ENCODE assay signal across 1 cellular context in the genomic region with DNA sequence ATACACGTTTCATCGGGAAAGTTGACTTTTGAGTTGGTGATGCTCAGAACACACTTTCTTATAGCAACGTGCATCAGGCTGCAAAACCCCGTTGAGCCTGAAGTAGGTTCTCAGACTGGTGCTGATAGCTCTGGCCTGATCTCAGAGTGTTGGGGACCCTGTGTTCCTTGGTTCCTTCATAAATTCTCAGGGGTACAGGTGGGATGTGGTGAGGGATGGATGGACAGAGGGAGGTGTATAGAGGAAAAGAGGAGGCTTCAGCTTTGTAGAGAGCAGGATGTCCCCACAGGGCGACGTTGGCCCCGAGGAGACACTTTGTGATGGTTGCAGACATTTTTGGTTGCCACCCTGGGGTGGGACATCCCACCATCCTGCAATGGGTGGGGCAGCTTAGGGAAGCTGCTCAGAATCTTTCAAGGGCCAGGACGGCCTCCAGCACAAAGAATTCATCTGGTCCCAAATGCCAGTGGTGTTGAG.
TF ChIP-seq lines count a peak whose summit lies in the region.

No MANE protein-coding gene starts in this region.

TF ChIP-seq in GM12878, 131 proteins besides CTCF, POLR2A, EP300 and RAD21:
- TF ChIP-seq SPI1 (IDR thresholded peaks at IDR 0.05; ENCODE audit: borderline replicate concordance, insufficient read depth, low read depth, low read length) (no peak), HCFC1 (IDR thresholded peaks at IDR 0.05; ENCODE audit: low read length) (no peak), FOXM1 (IDR thresholded peaks at IDR 0.05; ENCODE audit: low read depth, low read length) (no peak), ZSCAN29 (IDR thresholded peaks at IDR 0.05) (no peak), NRF1 (conservative IDR thresholded peaks at IDR 0.05; ENCODE audit: low read depth, low read length) (no peak), STAT3 (IDR thresholded peaks at IDR 0.05; ENCODE audit: low read depth, low read length) (no peak), TARDBP (IDR thresholded peaks at IDR 0.05; ENCODE audit: borderline replicate concordance) (no peak), JUND (IDR thresholded peaks at IDR 0.05; ENCODE audit: low read depth, low read length) (no peak), YBX1 (IDR thresholded peaks at IDR 0.05) (no peak), BACH1 (IDR thresholded peaks at IDR 0.05; ENCODE audit: borderline replicate concordance) (no peak), TBL1XR1 (IDR thresholded peaks at IDR 0.05; ENCODE audit: low read depth, low read length) (no peak), HDGF (IDR thresholded peaks at IDR 0.05) (no peak), RUNX3 (IDR thresholded peaks at IDR 0.05; ENCODE audit: low read length) (no peak)
- TF ChIP-seq, protein P1, sequence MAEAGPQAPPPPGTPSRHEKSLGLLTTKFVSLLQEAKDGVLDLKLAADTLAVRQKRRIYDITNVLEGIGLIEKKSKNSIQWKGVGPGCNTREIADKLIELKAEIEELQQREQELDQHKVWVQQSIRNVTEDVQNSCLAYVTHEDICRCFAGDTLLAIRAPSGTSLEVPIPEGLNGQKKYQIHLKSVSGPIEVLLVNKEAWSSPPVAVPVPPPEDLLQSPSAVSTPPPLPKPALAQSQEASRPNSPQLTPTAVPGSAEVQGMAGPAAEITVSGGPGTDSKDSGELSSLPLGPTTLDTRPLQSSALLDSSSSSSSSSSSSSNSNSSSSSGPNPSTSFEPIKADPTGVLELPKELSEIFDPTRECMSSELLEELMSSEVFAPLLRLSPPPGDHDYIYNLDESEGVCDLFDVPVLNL (IDR thresholded peaks at IDR 0.05; ENCODE audit: low read depth, low read length) = no peak
- TF ChIP-seq, protein P2, sequence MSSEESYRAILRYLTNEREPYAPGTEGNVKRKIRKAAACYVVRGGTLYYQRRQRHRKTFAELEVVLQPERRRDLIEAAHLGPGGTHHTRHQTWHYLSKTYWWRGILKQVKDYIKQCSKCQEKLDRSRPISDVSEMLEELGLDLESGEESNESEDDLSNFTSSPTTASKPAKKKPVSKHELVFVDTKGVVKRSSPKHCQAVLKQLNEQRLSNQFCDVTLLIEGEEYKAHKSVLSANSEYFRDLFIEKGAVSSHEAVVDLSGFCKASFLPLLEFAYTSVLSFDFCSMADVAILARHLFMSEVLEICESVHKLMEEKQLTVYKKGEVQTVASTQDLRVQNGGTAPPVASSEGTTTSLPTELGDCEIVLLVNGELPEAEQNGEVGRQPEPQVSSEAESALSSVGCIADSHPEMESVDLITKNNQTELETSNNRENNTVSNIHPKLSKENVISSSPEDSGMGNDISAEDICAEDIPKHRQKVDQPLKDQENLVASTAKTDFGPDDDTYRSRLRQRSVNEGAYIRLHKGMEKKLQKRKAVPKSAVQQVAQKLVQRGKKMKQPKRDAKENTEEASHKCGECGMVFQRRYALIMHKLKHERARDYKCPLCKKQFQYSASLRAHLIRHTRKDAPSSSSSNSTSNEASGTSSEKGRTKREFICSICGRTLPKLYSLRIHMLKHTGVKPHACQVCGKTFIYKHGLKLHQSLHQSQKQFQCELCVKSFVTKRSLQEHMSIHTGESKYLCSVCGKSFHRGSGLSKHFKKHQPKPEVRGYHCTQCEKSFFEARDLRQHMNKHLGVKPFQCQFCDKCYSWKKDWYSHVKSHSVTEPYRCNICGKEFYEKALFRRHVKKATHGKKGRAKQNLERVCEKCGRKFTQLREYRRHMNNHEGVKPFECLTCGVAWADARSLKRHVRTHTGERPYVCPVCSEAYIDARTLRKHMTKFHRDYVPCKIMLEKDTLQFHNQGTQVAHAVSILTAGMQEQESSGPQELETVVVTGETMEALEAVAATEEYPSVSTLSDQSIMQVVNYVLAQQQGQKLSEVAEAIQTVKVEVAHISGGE (CRISPR knock-in tag; IDR thresholded peaks at IDR 0.05) = no peak
- TF ChIP-seq, protein P3, sequence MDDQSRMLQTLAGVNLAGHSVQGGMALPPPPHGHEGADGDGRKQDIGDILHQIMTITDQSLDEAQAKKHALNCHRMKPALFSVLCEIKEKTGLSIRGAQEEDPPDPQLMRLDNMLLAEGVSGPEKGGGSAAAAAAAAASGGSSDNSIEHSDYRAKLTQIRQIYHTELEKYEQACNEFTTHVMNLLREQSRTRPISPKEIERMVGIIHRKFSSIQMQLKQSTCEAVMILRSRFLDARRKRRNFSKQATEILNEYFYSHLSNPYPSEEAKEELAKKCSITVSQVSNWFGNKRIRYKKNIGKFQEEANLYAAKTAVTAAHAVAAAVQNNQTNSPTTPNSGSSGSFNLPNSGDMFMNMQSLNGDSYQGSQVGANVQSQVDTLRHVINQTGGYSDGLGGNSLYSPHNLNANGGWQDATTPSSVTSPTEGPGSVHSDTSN (IDR thresholded peaks at IDR 0.05; ENCODE audit: insufficient replicate concordance, low read depth, low read length) = no peak
- TF ChIP-seq, protein P4, sequence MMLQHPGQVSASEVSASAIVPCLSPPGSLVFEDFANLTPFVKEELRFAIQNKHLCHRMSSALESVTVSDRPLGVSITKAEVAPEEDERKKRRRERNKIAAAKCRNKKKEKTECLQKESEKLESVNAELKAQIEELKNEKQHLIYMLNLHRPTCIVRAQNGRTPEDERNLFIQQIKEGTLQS (IDR thresholded peaks at IDR 0.05; ENCODE audit: borderline replicate concordance, extremely low read depth, low read depth, low read length) = no peak
